ENCODE assay signal across 23 cellular contexts in genomic region chr9:82281066-82281465, GRCh38.
"Had no signal": no experiment of that assay in that cellular context is flagged by ENCODE, and none has a peak within 500 bp of the region (broad histone marks: within the 10 kb centered on the region; RNA-seq: fewer than 3 reads in every experiment).

No MANE protein-coding gene starts in this region.

- DNase-seq: activated CD4-positive, alpha-beta T cell treated with anti-CD3 and anti-CD28 coated beads, Interleukin-2, amount 10 ng/mL, durations not matched to agents 24 days and 14 days; activated CD4-positive, alpha-beta T cell treated with anti-CD3 and anti-CD28 coated beads, Interleukin-2, amount 50 U/mL, for 4 hours; activated CD8-positive, alpha-beta T cell treated with anti-CD3 and anti-CD28 coated beads, Interleukin-2, amount 10 ng/mL, durations not matched to agents 7 days and 5 days; activated gamma-delta T cell; activated naive CD4-positive, alpha-beta T cell treated with Interleukin-2 at 50 U/mL for 16 hours; activated naive CD8-positive, alpha-beta T cell treated with anti-CD3 and anti-CD28 coated beads, Interleukin-2, amount 10 ng/mL, durations not matched to agents 7 days and 5 days; activated T-cell treated with anti-CD3 and anti-CD28 coated beads, Interleukin-2, amount 50 U/mL, for 24 hours; adrenal gland; central memory CD4-positive, alpha-beta T cell; Karpas-422; KBM-7; NCI-H1105; NCI-H1417 treated with DMSO at 0.1 percent for 48 hours; NCI-H187 treated with DMSO at 0.1 percent for 48 hours; NCI-H2081; NCI-H2171 treated with DMSO at 0.1 percent for 48 hours; NCI-H345; NCI-H526; NCI-H748 treated with DMSO at 0.1 percent for 48 hours; NK-92 treated with Interleukin-12 subunit alpha and Interleukin-12 subunit beta, amount 100 ng/mL, for 24 hours; PC-9; Right ventricle myocardium superior had no signal

- H3K36me3 ChIP-seq: adrenal gland had no signal

- H3K4me3 ChIP-seq: adrenal gland, PC-9 had no signal

- H2AFZ ChIP-seq: PC-9 had no signal

- FAIRE-seq: TTC549 had no signal

- H3K4me1 ChIP-seq: adrenal gland had no signal

- H3K4me2 ChIP-seq: PC-9 had no signal

- H3K9me3 ChIP-seq: adrenal gland had no signal

- H3K27me3 ChIP-seq: adrenal gland had no signal

- H3K27ac ChIP-seq: adrenal gland, PC-9 had no signal
